ENCODE assay signal across 16 cellular contexts in the genomic region with DNA sequence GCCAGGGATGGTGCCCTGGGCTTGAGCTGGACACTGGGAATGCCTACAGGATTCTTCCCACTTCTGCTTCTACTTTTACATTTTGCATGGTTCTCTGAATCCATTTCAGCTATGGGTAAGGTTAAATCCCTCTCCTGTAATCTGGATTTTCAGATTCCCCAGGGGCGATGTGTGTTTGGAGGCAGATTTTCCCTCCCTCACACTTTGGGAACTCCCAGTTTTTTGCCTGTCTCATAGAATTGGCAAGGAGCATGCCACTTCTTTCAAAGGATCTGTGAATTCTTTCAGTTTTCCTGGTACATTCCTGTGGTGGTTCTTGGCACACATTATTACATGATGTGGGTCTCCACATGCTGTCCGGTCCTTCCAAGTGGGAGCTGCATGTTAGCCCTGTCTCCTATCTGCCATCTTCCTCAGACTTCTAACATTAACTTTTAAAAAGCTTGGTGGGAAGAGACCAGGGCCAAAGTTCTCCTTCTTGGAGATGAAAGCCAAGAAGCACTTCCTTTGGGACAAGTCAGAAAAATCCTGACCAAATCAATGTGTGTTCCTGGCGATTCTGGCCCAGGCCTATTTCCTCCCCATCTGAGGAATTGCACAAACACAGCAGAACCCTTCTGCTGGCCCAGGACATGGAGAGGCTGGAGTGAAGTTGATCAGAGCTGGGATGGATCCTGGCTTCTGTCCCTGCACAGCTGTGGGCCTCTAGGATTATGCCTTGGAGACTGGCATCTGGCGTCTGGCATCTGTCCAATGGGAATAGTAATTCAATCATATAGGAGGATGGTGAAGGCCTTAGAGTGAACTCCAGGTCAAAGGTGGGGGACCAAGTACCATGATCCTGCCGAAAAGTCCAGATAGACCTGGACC. TPM values are rescaled to one million over a fixed set of nuclear protein-coding genes. Genes with fewer than 3 reads are reported as not detected.
DNase-seq lines count a peak whose midpoint lies in the region; ATAC-seq and TF ChIP-seq lines count a peak whose summit lies in the region.
"Had no signal": no experiment of that assay in that cellular context is flagged by ENCODE, and none has a peak within 500 bp of the region (broad histone marks: within the 10 kb centered on the region; RNA-seq: fewer than 3 reads in every experiment).

No MANE protein-coding gene starts in this region.

- H3K9me3 ChIP-seq in IMR-90 (ENCODE audit: control insufficient read depth, insufficient read depth, low read length) (no peaks in the 10 kb centered on the region), stomach smooth muscle (ENCODE audit: control insufficient read depth in 2 of 2, low read length in 2 of 2) (no peaks in the 10 kb centered on the region)

- H3K9me3 Mint-ChIP-seq in activated naive CD4-positive, alpha-beta T cell treated with anti-CD3 and anti-CD28 coated beads, Interleukin-2, amount 10 ng/mL, durations not matched to agents 7 days and 5 days: peaks cover 17% of the 10 kb centered on the region

- H3K18ac ChIP-seq in IMR-90 (ENCODE audit: low read depth, low read length): no peak overlapping the region

- no peak overlapping the region for H3K4ac ChIP-seq in IMR-90 (ENCODE audit: low read depth, low read length)

- H3K27ac Mint-ChIP-seq in activated naive CD4-positive, alpha-beta T cell treated with anti-CD3 and anti-CD28 coated beads, Interleukin-2, amount 10 ng/mL, durations not matched to agents 7 days and 5 days: no peak overlapping the region

- ATAC-seq in IMR-90 (ENCODE audit: low read depth) (peak; percentile 21; the same call in 1 of the 2 replicates), left ventricle myocardium superior (peak; percentile 87), HG03354 (IDR thresholded peaks at IDR 0.05; ENCODE audit: poor library complexity, severe bottlenecking, unreplicated experiment) (no peak)

- DNase-seq in IMR-90: peak; percentile 52
- DNase-seq in astrocyte of the hippocampus (ENCODE audit: low read depth, low spot score): peak; percentile 85
- peak; percentile 69 for DNase-seq in left ventricle myocardium superior
- no peak for DNase-seq in GM19240 (ENCODE audit: insufficient read length, low spot score)
- DNase-seq in activated naive CD4-positive, alpha-beta T cell treated with anti-CD3 and anti-CD28 coated beads, Interleukin-2, amount 10 ng/mL, durations not matched to agents 7 days and 5 days: no peak
- DNase-seq in NCI-H748 treated with DMSO at 0.1 percent for 48 hours (lab: John Stamatoyannopoulos, UW): no peak
- DNase-seq: COR-L47, HCEC 1CT, KG1, NCI-H345, SHP77 treated with DMSO at 0.1 percent for 48 hours had no signal

- BruUV-seq in IMR-90 (replicated peaks; lab: Mats Ljungman, UMichigan): no TSS peak

- H4K5ac ChIP-seq in IMR-90 (ENCODE audit: low read depth, low read length): no peak overlapping the region

- no peak overlapping the region for H4K8ac ChIP-seq in IMR-90 (ENCODE audit: low read depth in 2 of 2, low read length in 2 of 2)

- H4K20me1 ChIP-seq in IMR-90 (ENCODE audit: insufficient read depth, low read length): no peaks in the 10 kb centered on the region

- H4K91ac ChIP-seq in IMR-90 (ENCODE audit: insufficient read depth, low read depth, low read length): no peak overlapping the region

- peaks cover 5% of the 10 kb centered on the region for H3K36me3 Mint-ChIP-seq in activated naive CD4-positive, alpha-beta T cell treated with anti-CD3 and anti-CD28 coated beads, Interleukin-2, amount 10 ng/mL, durations not matched to agents 7 days and 5 days

- H3K4me3 Mint-ChIP-seq in activated naive CD4-positive, alpha-beta T cell treated with anti-CD3 and anti-CD28 coated beads, Interleukin-2, amount 10 ng/mL, durations not matched to agents 7 days and 5 days: no peak overlapping the region
- H3K4me3 Mint-ChIP-seq: neural crest cell had no signal

- peaks cover 21% of the 10 kb centered on the region for H3K27me3 Mint-ChIP-seq in activated naive CD4-positive, alpha-beta T cell treated with anti-CD3 and anti-CD28 coated beads, Interleukin-2, amount 10 ng/mL, durations not matched to agents 7 days and 5 days

- dilution Hi-C loops in IMR-90 (cut with HindIII; ENCODE audit: low sequenced_read_pairs, unreplicated experiment): no loop called here

- H2AK5ac ChIP-seq in IMR-90 (ENCODE audit: low read depth, low read length): no peak overlapping the region

- no peak overlapping the region for H2BK20ac ChIP-seq in IMR-90 (ENCODE audit: low read depth, low read length)

- no peak overlapping the region for H3K56ac ChIP-seq in IMR-90 (ENCODE audit: extremely low read depth, insufficient read depth, low read length)

- no peak overlapping the region for H2BK15ac ChIP-seq in IMR-90 (ENCODE audit: low read depth, low read length)

- H3K4me3 ChIP-seq in IMR-90 (ENCODE audit: insufficient read depth, low read depth, low read length) (no peak overlapping the region), stomach smooth muscle (ENCODE audit: low read length in 2 of 2) (peak overlapping the region in 1 of 2 donors; percentile 3)

- POLR2A ChIA-PET in IMR-90 (lab: Charles Lee; ENCODE audit: unreplicated experiment): no interaction called here

- no peak overlapping the region for H2BK5ac ChIP-seq in IMR-90 (ENCODE audit: low read depth, low read length, poor library complexity, severe bottlenecking)

- H3K9ac ChIP-seq in IMR-90 (ENCODE audit: low read depth, low read length) (no peak overlapping the region), stomach smooth muscle (ENCODE audit: low read length in 2 of 2) (peak overlapping the region; percentile 13 to 47)

- peaks cover 6% of the 10 kb centered on the region for H3K4me1 Mint-ChIP-seq in activated naive CD4-positive, alpha-beta T cell treated with anti-CD3 and anti-CD28 coated beads, Interleukin-2, amount 10 ng/mL, durations not matched to agents 7 days and 5 days

- no peak overlapping the region for H2BK120ac ChIP-seq in IMR-90 (ENCODE audit: low read depth, low read length)

- H3K79me1 ChIP-seq in IMR-90 (ENCODE audit: low read depth in 1 of 2, low read length in 2 of 2): no peaks in the 10 kb centered on the region

- TF ChIP-seq RAD21 in IMR-90 (IDR thresholded peaks at IDR 0.05; ENCODE audit: low read length): no peak

- H3K23ac ChIP-seq in IMR-90 (ENCODE audit: low read depth, low read length): no peak overlapping the region

- no peak for TF ChIP-seq CTCF in IMR-90 (conservative IDR thresholded peaks at IDR 0.05; ENCODE audit: low read depth, low read length)

- no peak overlapping the region for H2AFZ ChIP-seq in IMR-90 (replicated peaks; ENCODE audit: low read length, poor library complexity)

- H3K36me3 ChIP-seq in IMR-90 (ENCODE audit: control insufficient read depth, insufficient read depth, low read length): no peaks in the 10 kb centered on the region
- no peaks in the 10 kb centered on the region for H3K36me3 ChIP-seq in stomach smooth muscle (ENCODE audit: control insufficient read depth in 2 of 2, insufficient read depth in 2 of 2, low read length in 2 of 2)

- no peak overlapping the region for H3K14ac ChIP-seq in IMR-90 (replicated peaks; ENCODE audit: low read depth, low read length)

- no peaks in the 10 kb centered on the region for H3K9me1 ChIP-seq in IMR-90 (ENCODE audit: insufficient read depth, low read length)

- H3K4me1 ChIP-seq in IMR-90 (ENCODE audit: control insufficient read depth, insufficient read depth, low read length): peaks cover 2% of the 10 kb centered on the region; the same call in 1 of the 2 replicates
- H3K4me1 ChIP-seq in stomach smooth muscle (ENCODE audit: control insufficient read depth, insufficient read depth, low read length): peaks cover 24% of the 10 kb centered on the region

- TF ChIP-seq POLR2A in IMR-90 (IDR thresholded peaks at IDR 0.05; ENCODE audit: low read depth, low read length): no peak

- CTCF ChIA-PET in IMR-90 (lab: Yijun Ruan, JAX): no interaction called here
- CTCF ChIA-PET in activated naive CD4-positive, alpha-beta T cell treated with anti-CD3 and anti-CD28 coated beads, Interleukin-2, amount 10 ng/mL, durations not matched to agents 7 days and 5 days (lab: Charles Lee): interaction anchor here (1.1 kb wide), 1 partner anchor 8 kb away, joined by 3 read pairs; a partner anchor contains a TSS

- no peak overlapping the region for H2AK9ac ChIP-seq in IMR-90 (replicated peaks; ENCODE audit: low read depth, low read length, poor library complexity)

- no peak overlapping the region for H3K4me2 ChIP-seq in IMR-90 (ENCODE audit: low read depth, low read length)

- H3K27me3 ChIP-seq in IMR-90 (ENCODE audit: control insufficient read depth, insufficient read depth, low read length): no peaks in the 10 kb centered on the region
- H3K27me3 ChIP-seq in stomach smooth muscle (ENCODE audit: control insufficient read depth in 1 of 2, insufficient read depth in 2 of 2, low read length in 2 of 2): no peaks in the 10 kb centered on the region

- 93% methylated on average over 2 of the region's 5 CpGs; no CpG with 5 or more reads in 1 of the 2 experiments for WGBS in IMR-90 (ENCODE audit: extremely low coverage in 2 of 2, insufficient read length in 1 of 2), 2 experiments

- H3K27ac ChIP-seq in IMR-90 (ENCODE audit: insufficient read depth, low read length) (no peak overlapping the region), stomach smooth muscle (ENCODE audit: low read length) (peak overlapping the region; percentile 76)
- H3K27ac ChIP-seq: VCaP had no signal

- intact Hi-C loops in IMR-90 (cut with micrococcal nuclease) (no loop called here), left ventricle myocardium superior (cut with micrococcal nuclease) (no loop called here)

- in situ Hi-C loops in IMR-90 (cut with MboI; ENCODE audit: low sequenced_read_pairs): no loop called here

TF ChIP-seq in IMR-90, 13 proteins besides CTCF, POLR2A, EP300 and RAD21:
- no peak for TF ChIP-seq BHLHE40 (IDR thresholded peaks at IDR 0.05; ENCODE audit: low read depth, low read length)

RNA-seq across cellular contexts. Expression of a gene that starts 5.4 kb away (rescaled TPM):
- total RNA-seq in IMR-90 (2012; rRNA removed) (40.3 and 57.5 TPM in 2 replicates), left ventricle myocardium superior (56.7 TPM)
- 13.0 and 13.1 TPM in 2 replicates for polyA plus RNA-seq in IMR-90 (2012; rRNA removed)
- polyA plus RNA-seq in IMR-90 (2012; cell fraction: cytosol; rRNA removed): 10.4 and 12.2 TPM in 2 replicates
- polyA plus RNA-seq in IMR-90 (2012; cell fraction: nucleus; rRNA removed; ENCODE audit: low replicate concordance): 21.4 and 27.7 TPM in 2 replicates

RNA-seq across cellular contexts. Expression of a gene that starts 8.2 kb away (rescaled TPM):
- total RNA-seq in IMR-90 (2012; rRNA removed): 0.36 and 0.56 TPM in 2 replicates
- 0.69 and 0.77 TPM in 2 replicates for polyA plus RNA-seq in IMR-90 (2012; rRNA removed)
- polyA plus RNA-seq in IMR-90 (2012; cell fraction: cytosol; rRNA removed): 0.38 and 0.84 TPM in 2 replicates
- 0.42 and 0.97 TPM in 2 replicates for polyA plus RNA-seq in IMR-90 (2012; cell fraction: nucleus; rRNA removed; ENCODE audit: low replicate concordance)
- total RNA-seq in left ventricle myocardium superior: 17.6 TPM
- total RNA-seq: neural crest cell had no signal

RNA-seq across cellular contexts. Expression of a gene that starts 43.1 kb away (rescaled TPM):
- not detected in 2 replicates for total RNA-seq in IMR-90 (2012; rRNA removed)
- polyA plus RNA-seq in IMR-90 (2012; rRNA removed): 0.07 TPM in 1 of 2 replicates, not detected in the other
- 0.02 and 0.03 TPM in 2 replicates for polyA plus RNA-seq in IMR-90 (2012; cell fraction: cytosol; rRNA removed)
- 0.10 and 0.22 TPM in 2 replicates for polyA plus RNA-seq in IMR-90 (2012; cell fraction: nucleus; rRNA removed; ENCODE audit: low replicate concordance)
- 3.8 TPM for total RNA-seq in left ventricle myocardium superior
- total RNA-seq: epithelial cell of proximal tubule, neural crest cell had no signal

Comparison
In these comparisons a context has a peak if more than half of its experiments do, and no peak if none do; other contexts are left out.
1. DNase-seq: peak in IMR-90 (single experiment), astrocyte of the hippocampus (single experiment) and left ventricle myocardium superior (single experiment); none in GM19240 (single experiment), activated naive CD4-positive, alpha-beta T cell treated with anti-CD3 and anti-CD28 coated beads, Interleukin-2, amount 10 ng/mL, durations not matched to agents 7 days and 5 days (single experiment) and NCI-H748 treated with DMSO at 0.1 percent for 48 hours (single experiment).
2. RNA of a gene that starts 8.2 kb away (total RNA-seq): 17.6 TPM in left ventricle myocardium superior (single experiment); 0.36 to 0.56 TPM in IMR-90; every median in the first group is over 10 times any median in the second.